Comparison of ENCODE assay signal across 10 cellular contexts in genomic region chr12:96121271-96121711, GRCh38.
DNase-seq lines count a peak whose midpoint lies in the region; ATAC-seq and FAIRE-seq lines count a peak whose summit lies in the region.
"Had no signal": no experiment of that assay in that cellular context is flagged by ENCODE, and none has a peak within 500 bp of the region (broad histone marks: within the 10 kb centered on the region; RNA-seq: fewer than 3 reads in every experiment).

No MANE protein-coding gene starts in this region.

- peaks cover 2% of the 10 kb centered on the region for H3K36me3 Mint-ChIP-seq in activated naive CD8-positive, alpha-beta T cell treated with anti-CD3 and anti-CD28 coated beads, Interleukin-2, amount 10 ng/mL, durations not matched to agents 7 days and 5 days

- H3K27ac Mint-ChIP-seq in activated naive CD8-positive, alpha-beta T cell treated with anti-CD3 and anti-CD28 coated beads, Interleukin-2, amount 10 ng/mL, durations not matched to agents 7 days and 5 days: no peak overlapping the region

- no peaks in the 10 kb centered on the region for H3K36me3 ChIP-seq in HAP-1 (replicated peaks)

- H3K9me3 Mint-ChIP-seq in activated naive CD8-positive, alpha-beta T cell treated with anti-CD3 and anti-CD28 coated beads, Interleukin-2, amount 10 ng/mL, durations not matched to agents 7 days and 5 days: no peaks in the 10 kb centered on the region

- ATAC-seq in GM19395 (IDR thresholded peaks at IDR 0.05; ENCODE audit: unreplicated experiment) (peak; percentile 71), HG03196 (IDR thresholded peaks at IDR 0.05; ENCODE audit: unreplicated experiment) (peak; percentile 46)
- peak; percentile 39 for ATAC-seq in activated naive CD8-positive, alpha-beta T cell treated with anti-CD3 and anti-CD28 coated beads, Interleukin-2, amount 10 ng/mL, durations not matched to agents 7 days and 5 days (ENCODE audit: low read depth)

- peaks cover 3% of the 10 kb centered on the region for H3K27me3 Mint-ChIP-seq in activated naive CD8-positive, alpha-beta T cell treated with anti-CD3 and anti-CD28 coated beads, Interleukin-2, amount 10 ng/mL, durations not matched to agents 7 days and 5 days

- POLR2A ChIA-PET in activated naive CD8-positive, alpha-beta T cell treated with anti-CD3 and anti-CD28 coated beads, Interleukin-2, amount 10 ng/mL, durations not matched to agents 7 days and 5 days (lab: Charles Lee): interaction anchor here (0.7 kb wide), 1 partner anchor 86 kb away, joined by 3 read pairs; the partner anchor contains the start of gene LTA4H

- H3K4me3 Mint-ChIP-seq in activated naive CD8-positive, alpha-beta T cell treated with anti-CD3 and anti-CD28 coated beads, Interleukin-2, amount 10 ng/mL, durations not matched to agents 7 days and 5 days: peak overlapping the region; percentile 31

- no peak overlapping the region for H3K4me3 ChIP-seq in HAP-1

- no peaks in the 10 kb centered on the region for H3K4me1 ChIP-seq in HAP-1

- in situ Hi-C loops in HAP-1 (cut with MboI; ENCODE audit: low sequenced_read_pairs): no loop called here

- no peaks in the 10 kb centered on the region for H3K9me3 ChIP-seq in HAP-1

- DNase-seq in AML-193 (lab: John Stamatoyannopoulos, UW) (peak; percentile 93 to 96), dedifferentiated amniotic fluid mesenchymal stem cell (ENCODE audit: extremely low spot score) (no peak), HAP-1 (ENCODE audit: low spot score in 2 of 2) (no peak), NCI-H2171 treated with DMSO at 0.1 percent for 48 hours (lab: John Stamatoyannopoulos, UW) (no peak), HTR-8/SVneo (ENCODE audit: insufficient read length, low spot score) (no peak)
- DNase-seq in activated naive CD8-positive, alpha-beta T cell treated with anti-CD3 and anti-CD28 coated beads, Interleukin-2, amount 10 ng/mL, durations not matched to agents 7 days and 5 days: no peak
- DNase-seq: left ventricle myocardium superior, NCI-H69 had no signal

- no peaks in the 10 kb centered on the region for H3K27me3 ChIP-seq in HAP-1 (ENCODE audit: low read depth)

- no peak for FAIRE-seq in HTR-8/SVneo (lab: Jason Lieb, UNC)

- peaks cover 15% of the 10 kb centered on the region for H3K4me1 Mint-ChIP-seq in activated naive CD8-positive, alpha-beta T cell treated with anti-CD3 and anti-CD28 coated beads, Interleukin-2, amount 10 ng/mL, durations not matched to agents 7 days and 5 days

Comparison
In these comparisons a context has a peak if more than half of its experiments do, and no peak if none do; other contexts are left out.
1. DNase-seq: peak in AML-193 (2 of 2); none in activated naive CD8-positive, alpha-beta T cell treated with anti-CD3 and anti-CD28 coated beads, Interleukin-2, amount 10 ng/mL, durations not matched to agents 7 days and 5 days (single experiment), dedifferentiated amniotic fluid mesenchymal stem cell (single experiment), HAP-1 (0 of 2), NCI-H2171 treated with DMSO at 0.1 percent for 48 hours (single experiment) and HTR-8/SVneo (single experiment).
2. Peak in every context shown above with its lines, with median percentiles within 50 percentile points of each other: ATAC-seq.